Comparison of ENCODE assay signal across 1 cellular context in the genomic region with DNA sequence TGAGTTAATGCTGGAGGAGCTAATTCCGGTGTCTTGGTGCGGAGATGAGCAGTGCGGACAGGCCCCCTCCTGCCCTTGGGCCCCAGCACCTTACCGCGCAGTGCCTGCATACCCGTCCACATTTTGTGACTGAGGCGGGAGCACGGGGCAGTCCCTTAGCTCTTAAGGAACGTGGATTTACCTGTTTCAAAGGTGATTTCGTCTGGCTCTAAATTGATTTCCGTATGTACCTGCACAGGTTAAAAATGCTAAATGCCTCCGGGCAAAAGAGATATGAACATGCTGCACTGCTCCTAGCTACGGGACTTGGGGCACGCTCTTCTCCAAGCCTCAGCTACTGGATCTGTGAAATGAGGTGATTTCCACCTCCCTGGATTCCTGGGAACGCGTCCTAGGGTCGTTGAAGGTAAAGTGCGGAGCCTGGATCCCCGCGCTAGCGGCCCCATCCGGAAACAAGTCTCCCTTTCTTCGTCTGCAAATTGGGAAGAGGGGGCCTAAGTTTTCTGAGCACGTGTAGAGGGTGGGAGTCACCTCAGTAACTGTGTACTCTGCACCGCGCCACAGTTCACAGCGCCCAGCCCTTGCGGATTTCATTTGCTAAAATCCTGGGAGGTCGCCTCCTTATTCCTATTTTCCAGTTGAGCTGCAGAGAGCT.
TF ChIP-seq lines count a peak whose summit lies in the region.

No MANE protein-coding gene starts in this region.

TF ChIP-seq in HCT116, 20 proteins besides CTCF, POLR2A, EP300 and RAD21 (continued from another document):
- TF ChIP-seq, protein P1, sequence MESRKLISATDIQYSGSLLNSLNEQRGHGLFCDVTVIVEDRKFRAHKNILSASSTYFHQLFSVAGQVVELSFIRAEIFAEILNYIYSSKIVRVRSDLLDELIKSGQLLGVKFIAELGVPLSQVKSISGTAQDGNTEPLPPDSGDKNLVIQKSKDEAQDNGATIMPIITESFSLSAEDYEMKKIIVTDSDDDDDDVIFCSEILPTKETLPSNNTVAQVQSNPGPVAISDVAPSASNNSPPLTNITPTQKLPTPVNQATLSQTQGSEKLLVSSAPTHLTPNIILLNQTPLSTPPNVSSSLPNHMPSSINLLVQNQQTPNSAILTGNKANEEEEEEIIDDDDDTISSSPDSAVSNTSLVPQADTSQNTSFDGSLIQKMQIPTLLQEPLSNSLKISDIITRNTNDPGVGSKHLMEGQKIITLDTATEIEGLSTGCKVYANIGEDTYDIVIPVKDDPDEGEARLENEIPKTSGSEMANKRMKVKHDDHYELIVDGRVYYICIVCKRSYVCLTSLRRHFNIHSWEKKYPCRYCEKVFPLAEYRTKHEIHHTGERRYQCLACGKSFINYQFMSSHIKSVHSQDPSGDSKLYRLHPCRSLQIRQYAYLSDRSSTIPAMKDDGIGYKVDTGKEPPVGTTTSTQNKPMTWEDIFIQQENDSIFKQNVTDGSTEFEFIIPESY (IDR thresholded peaks at IDR 0.05; ENCODE audit: extremely low read depth, insufficient replicate concordance, low read length), result no peak
- TF ChIP-seq, protein P2, sequence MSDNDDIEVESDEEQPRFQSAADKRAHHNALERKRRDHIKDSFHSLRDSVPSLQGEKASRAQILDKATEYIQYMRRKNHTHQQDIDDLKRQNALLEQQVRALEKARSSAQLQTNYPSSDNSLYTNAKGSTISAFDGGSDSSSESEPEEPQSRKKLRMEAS (IDR thresholded peaks at IDR 0.05), result no peak
